8 cellular contexts compared by ENCODE assay signal in the genomic region with DNA sequence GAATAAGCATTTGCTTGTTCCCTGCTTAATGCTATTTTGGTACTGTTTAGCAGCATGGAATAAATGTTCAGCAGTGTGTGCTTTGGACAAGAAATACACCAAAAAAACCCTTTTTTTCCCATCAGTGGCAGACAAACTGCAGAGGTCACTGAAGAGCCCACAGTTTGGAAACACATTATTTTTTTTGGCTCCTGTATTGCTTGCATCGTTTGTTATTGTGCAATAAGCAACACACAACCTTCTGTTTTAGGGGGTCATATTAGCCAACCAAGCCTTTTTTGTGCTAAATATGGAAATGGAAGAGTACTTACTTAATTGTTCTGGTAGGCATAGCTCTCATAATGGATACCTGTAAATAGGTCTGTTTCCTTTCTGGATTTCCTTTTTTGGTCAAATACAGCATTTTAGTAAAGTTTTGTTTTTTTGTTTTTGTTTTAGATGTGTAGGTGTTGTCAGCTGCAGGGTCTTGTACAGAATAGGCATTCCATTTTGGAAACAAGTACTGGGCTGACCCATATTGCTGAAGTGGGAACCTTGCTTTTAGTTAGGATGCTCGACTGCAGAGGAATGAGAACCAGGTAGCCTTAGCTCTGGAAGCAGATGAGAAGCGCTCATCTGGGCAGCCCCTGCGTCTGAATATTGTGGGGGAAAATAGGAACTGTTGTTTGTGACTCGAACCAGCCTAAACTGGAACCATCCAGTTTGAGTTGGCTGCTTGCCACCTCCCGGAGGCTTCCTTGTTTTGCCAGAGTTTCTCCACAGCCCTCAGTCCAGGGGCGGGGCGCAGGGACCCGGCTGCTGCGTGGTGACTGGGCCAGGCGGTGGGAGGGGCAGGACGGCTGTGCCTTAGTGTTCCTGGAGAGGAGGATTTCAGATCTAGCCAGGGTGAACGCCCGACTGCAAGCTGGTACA. TPM values are rescaled to one million over a fixed set of nuclear protein-coding genes. Genes with fewer than 3 reads are reported as not detected.
DNase-seq lines count a peak whose midpoint lies in the region; ATAC-seq and TF ChIP-seq lines count a peak whose summit lies in the region.

No MANE protein-coding gene starts in this region.

- no peaks in the 10 kb centered on the region for H3K27me3 Mint-ChIP-seq in activated T-helper 17 cell treated with anti-CD3 and anti-CD28 coated beads, Interleukin-2, amount 50 U/mL, for 72 hours
- H3K27me3 Mint-ChIP-seq in naive thymus-derived CD4-positive, alpha-beta T cell = no peaks in the 10 kb centered on the region

- peak; percentile 46 for ATAC-seq in HG03196 (IDR thresholded peaks at IDR 0.05; ENCODE audit: unreplicated experiment)
- ATAC-seq in activated T-helper 17 cell treated with anti-CD3 and anti-CD28 coated beads, Interleukin-2, amount 50 U/mL, for 72 hours (replicated peaks) = no peak
- ATAC-seq in foreskin keratinocyte = peak; percentile 96
- peak; percentile 89 for ATAC-seq in naive thymus-derived CD4-positive, alpha-beta T cell
- ATAC-seq in thoracic aorta (ENCODE audit: insufficient number of reproducible peaks, low FRiP score, low read depth) = peak; percentile 94

- peak; percentile 49 for TF ChIP-seq CTCF in foreskin keratinocyte (conservative IDR thresholded peaks at IDR 0.05)
- TF ChIP-seq CTCF in thoracic aorta (IDR thresholded peaks at IDR 0.05) = no peak

- POLR2A ChIA-PET in naive thymus-derived CD4-positive, alpha-beta T cell (lab: Charles Lee) = interaction anchor here (0.6 to 2.8 kb wide), 4 partner anchors 26 to 53 kb away, joined by 3 to 17 read pairs (median 3); a partner anchor contains a TSS

- DNase-seq in NCI-H526 (lab: John Stamatoyannopoulos, UW) = peak; percentile 81 to 93
- DNase-seq in foreskin keratinocyte = peak; percentile 58 to 74
- DNase-seq in naive thymus-derived CD4-positive, alpha-beta T cell = peak; percentile 2 to 40 (median 17)
- DNase-seq in thoracic aorta (ENCODE audit: low spot score) = peak; percentile 96
- no peak for DNase-seq in central memory CD4-positive, alpha-beta T cell

- H3K36me3 Mint-ChIP-seq in activated T-helper 17 cell treated with anti-CD3 and anti-CD28 coated beads, Interleukin-2, amount 50 U/mL, for 72 hours (ENCODE audit: low read depth) = peaks cover 82% of the 10 kb centered on the region
- H3K36me3 Mint-ChIP-seq in naive thymus-derived CD4-positive, alpha-beta T cell = peaks cover 4 to 11% (median 4%) of the 10 kb centered on the region in 5 donors

- no peaks in the 10 kb centered on the region for H3K9me3 ChIP-seq in ES-I3 (ENCODE audit: control insufficient read depth, insufficient read depth, low read length)
- H3K9me3 ChIP-seq in naive thymus-derived CD4-positive, alpha-beta T cell (ENCODE audit: control insufficient read depth in 2 of 3, low read length in 3 of 3) = no peaks in the 10 kb centered on the region
- H3K9me3 ChIP-seq in thoracic aorta = no peaks in the 10 kb centered on the region

- peak overlapping the region; percentile 17 for H3K4me3 Mint-ChIP-seq in activated T-helper 17 cell treated with anti-CD3 and anti-CD28 coated beads, Interleukin-2, amount 50 U/mL, for 72 hours
- H3K4me3 Mint-ChIP-seq in naive thymus-derived CD4-positive, alpha-beta T cell = peak overlapping the region; percentile 19 to 80 (median 66)

- H3K4me1 ChIP-seq in ES-I3 (ENCODE audit: insufficient read depth, low read length) (peaks cover 21% of the 10 kb centered on the region), foreskin keratinocyte (peaks cover 21% of the 10 kb centered on the region), thoracic aorta (ENCODE audit: control insufficient read depth in 1 of 2, low read depth in 2 of 2) (peaks cover 37 to 82% of the 10 kb centered on the region in 2 donors)
- H3K4me1 ChIP-seq in naive thymus-derived CD4-positive, alpha-beta T cell (ENCODE audit: control insufficient read depth in 2 of 2, insufficient read depth in 2 of 2, low read length in 2 of 2) = peaks cover 4 to 18% of the 10 kb centered on the region in 2 donors

- CTCF ChIA-PET in naive thymus-derived CD4-positive, alpha-beta T cell (lab: Charles Lee) = interaction anchor here (0.9 to 1.2 kb wide), 2 partner anchors 9 to 11 kb away, joined by 3 to 4 read pairs; no protein-coding TSS in a partner anchor

- H3K27ac ChIP-seq in foreskin keratinocyte (peak overlapping the region; percentile 60), thoracic aorta (peak overlapping the region; percentile 94)
- peak overlapping the region; percentile 54 for H3K27ac ChIP-seq in naive thymus-derived CD4-positive, alpha-beta T cell (ENCODE audit: low read depth, low read length)

- H3K9ac ChIP-seq in ES-I3 (ENCODE audit: low read depth, low read length) = peak overlapping the region; percentile 57

- H3K36me3 ChIP-seq in ES-I3 (ENCODE audit: insufficient read depth, low read length) (no peaks in the 10 kb centered on the region), thoracic aorta (peaks cover 3% of the 10 kb centered on the region)
- peaks cover 0 to 14% (median 0%) of the 10 kb centered on the region in 3 experiments for H3K36me3 ChIP-seq in naive thymus-derived CD4-positive, alpha-beta T cell (ENCODE audit: control insufficient read depth in 2 of 3, insufficient read depth in 3 of 3, low read length in 3 of 3)

- intact Hi-C loops in naive thymus-derived CD4-positive, alpha-beta T cell (cut with micrococcal nuclease) = loop anchor here in 1 of 2 donors (2.0 kb wide), 1 partner anchor 37 kb away; no protein-coding TSS in a partner anchor

- H3K27ac Mint-ChIP-seq in activated T-helper 17 cell treated with anti-CD3 and anti-CD28 coated beads, Interleukin-2, amount 50 U/mL, for 72 hours = peak overlapping the region; percentile 30
- H3K27ac Mint-ChIP-seq in naive thymus-derived CD4-positive, alpha-beta T cell = peak overlapping the region; percentile 20 to 88 (median 74)

- H3K4me3 ChIP-seq in naive thymus-derived CD4-positive, alpha-beta T cell (ENCODE audit: low read length) = no peak overlapping the region
- H3K4me3 ChIP-seq in thoracic aorta = peak overlapping the region; percentile 69

- peaks cover 20% of the 10 kb centered on the region for H3K4me1 Mint-ChIP-seq in activated T-helper 17 cell treated with anti-CD3 and anti-CD28 coated beads, Interleukin-2, amount 50 U/mL, for 72 hours
- peaks cover 43 to 77% (median 66%) of the 10 kb centered on the region in 7 donors for H3K4me1 Mint-ChIP-seq in naive thymus-derived CD4-positive, alpha-beta T cell

- H3K27me3 ChIP-seq in foreskin keratinocyte (no peaks in the 10 kb centered on the region), thoracic aorta (replicated peaks; ENCODE audit: insufficient read depth) (no peaks in the 10 kb centered on the region)
- no peaks in the 10 kb centered on the region for H3K27me3 ChIP-seq in naive thymus-derived CD4-positive, alpha-beta T cell (ENCODE audit: control insufficient read depth in 2 of 2, insufficient read depth in 2 of 2, low read length in 2 of 2)

- H3K9me3 Mint-ChIP-seq in activated T-helper 17 cell treated with anti-CD3 and anti-CD28 coated beads, Interleukin-2, amount 50 U/mL, for 72 hours = no peaks in the 10 kb centered on the region
- no peaks in the 10 kb centered on the region for H3K9me3 Mint-ChIP-seq in naive thymus-derived CD4-positive, alpha-beta T cell

RNA-seq across cellular contexts. Expression of a gene that starts 38.5 kb away (rescaled TPM):
- total RNA-seq in activated T-helper 17 cell treated with anti-CD3 and anti-CD28 coated beads, Interleukin-2, amount 50 U/mL, for 72 hours = 10 to 100 TPM; 48.9 to 66.7 TPM
- total RNA-seq in foreskin keratinocyte (49.0 and 51.6 TPM in 2 replicates), thoracic aorta (10 to 100 TPM; 52.3 to 96.9 TPM)
- 14.1 and 16.8 TPM in 2 replicates for polyA plus RNA-seq in foreskin keratinocyte
- 10 to 100 TPM; 72.1 to 92.1 (median 82.9) TPM for total RNA-seq in naive thymus-derived CD4-positive, alpha-beta T cell
- 10 to 100 TPM; 10.1 to 46.7 TPM for polyA plus RNA-seq in naive thymus-derived CD4-positive, alpha-beta T cell
